8 cellular contexts compared by ENCODE assay signal in genomic region chr4:158810487-158811215, GRCh38. TPM values are rescaled to one million over a fixed set of nuclear protein-coding genes. Genes with fewer than 3 reads are reported as not detected.
DNase-seq lines count a peak whose midpoint lies in the region; ATAC-seq, FAIRE-seq and TF ChIP-seq lines count a peak whose summit lies in the region.

No MANE protein-coding gene starts in this region.

- H3K9ac ChIP-seq in K562 (ENCODE audit: insufficient read depth in 1 of 2, low read depth in 2 of 2, low read length in 2 of 2) (peak overlapping the region in 1 of 2 experiments; percentile 40; a peak in 1 of 4 replicates), subcutaneous abdominal adipose tissue (ENCODE audit: low read length in 5 of 5) (peak overlapping the region in 4 of 5 donors; percentile 22 to 74 (median 50))

- H3K9me3 ChIP-seq in DOHH2 (ENCODE audit: control insufficient read depth, insufficient read depth, low read length) (no peaks in the 10 kb centered on the region), K562 (replicated peaks; ENCODE audit: control insufficient read depth, insufficient read depth, low read depth, low read length) (no peaks in the 10 kb centered on the region), subcutaneous abdominal adipose tissue (ENCODE audit: control insufficient read depth in 5 of 5, low read length in 5 of 5) (no peaks in the 10 kb centered on the region)

- H3K9me1 ChIP-seq in K562 (ENCODE audit: control insufficient read depth, insufficient read depth, low read length) = no peaks in the 10 kb centered on the region

- H3K9me2 ChIP-seq in DOHH2 (replicated peaks; ENCODE audit: control insufficient read depth, low read length) = no peaks in the 10 kb centered on the region

- H3F3A ChIP-seq in DOHH2 (ENCODE audit: control insufficient read depth, insufficient read depth) = no peaks in the 10 kb centered on the region

- no peak overlapping the region for H3K27ac ChIP-seq in DOHH2 (ENCODE audit: low read depth, low read length)
- H3K27ac ChIP-seq in K562 (ENCODE audit: extremely low read depth, low read depth, low read length) = no peak overlapping the region
- peak overlapping the region; percentile 91 for H3K27ac ChIP-seq in subcutaneous abdominal adipose tissue (ENCODE audit: low read depth, low read length)

- peak overlapping the region; percentile 14 for H3K4me2 ChIP-seq in DOHH2 (ENCODE audit: low read length)
- H3K4me2 ChIP-seq in K562 (ENCODE audit: insufficient read depth, low read length) = no peak overlapping the region

- no TSS peak for BruUV-seq in K562 (replicated peaks; lab: Mats Ljungman, UMichigan)

- no peaks in the 10 kb centered on the region for H3K79me2 ChIP-seq in DOHH2 (ENCODE audit: control insufficient read depth, low read length)
- H3K79me2 ChIP-seq in K562 (ENCODE audit: control insufficient read depth, insufficient read depth, low read length) = peaks cover 11% of the 10 kb centered on the region; the same call in 1 of the 3 replicates

- no peaks in the 10 kb centered on the region for H3K36me3 ChIP-seq in DOHH2 (ENCODE audit: control insufficient read depth, low read length)
- no peaks in the 10 kb centered on the region; the same call in 2 of the 3 replicates for H3K36me3 ChIP-seq in K562 (ENCODE audit: control insufficient read depth, insufficient read depth, low read length)
- no peaks in the 10 kb centered on the region for H3K36me3 ChIP-seq in subcutaneous abdominal adipose tissue (ENCODE audit: control insufficient read depth in 5 of 5, insufficient read depth in 5 of 5, low read length in 5 of 5)

- TF ChIP-seq CTCF in DOHH2 (IDR thresholded peaks at IDR 0.05; ENCODE audit: low read depth, low read length, poor library complexity, severe bottlenecking) (no peak), K562 (IDR thresholded peaks at IDR 0.05 in 2 of 3, conservative IDR thresholded peaks at IDR 0.05 in 1 of 3; ENCODE audit: insufficient read depth in 2 of 3, low read depth in 1 of 3, low read length in 3 of 3) (no peak)

- in situ Hi-C loops in K562 (cut with MboI) = no loop called here

- no peak for TF ChIP-seq POLR2A in K562 (conservative IDR thresholded peaks at IDR 0.05)

- POLR2A ChIA-PET in K562 (lab: Yijun Ruan, JAX) = no interaction called here

- no peak for FAIRE-seq in K562 (lab: Jason Lieb, UNC)

- no peak overlapping the region for H3K4me3 ChIP-seq in DOHH2 (ENCODE audit: low read length)
- H3K4me3 ChIP-seq in K562 = no peak overlapping the region
- H3K4me3 ChIP-seq in subcutaneous abdominal adipose tissue (ENCODE audit: low read depth in 1 of 5, low read length in 5 of 5) = peak overlapping the region in 2 of 5 donors; percentile 0 to 34

- CTCF ChIA-PET in K562 (lab: Yijun Ruan, JAX; ENCODE audit: low intra/inter-chr PET ratio) = no interaction called here

- H4K20me1 ChIP-seq in DOHH2 (ENCODE audit: control insufficient read depth, insufficient read depth, low read depth, low read length) (no peaks in the 10 kb centered on the region), K562 (replicated peaks; ENCODE audit: control insufficient read depth, insufficient read depth, low read length) (0 out of 2 replicates have a peak, but pooled peaks cover 3% of the 10 kb centered on the region)

- TF ChIP-seq RAD21 in K562 (CRISPR knock-in tag; conservative IDR thresholded peaks at IDR 0.05 in 1 of 2, IDR thresholded peaks at IDR 0.05 in 1 of 2) = no peak

- DNase-seq in HT-29 (ENCODE audit: low spot score) = peak; percentile 68
- no peak for DNase-seq in K562 (ENCODE audit: extremely low read depth in 1 of 4, low spot score in 3 of 4)
- DNase-seq in left colon = peak; percentile 55 to 83
- no peak for DNase-seq in GOT3 (lab: John Stamatoyannopoulos, UW)
- DNase-seq in NOMO-1 treated with dmso at 0.1 percent for 144 hours (lab: John Stamatoyannopoulos, UW; ENCODE audit: unreplicated experiment) = no peak

- no peak for TF ChIP-seq EP300 in K562 (IDR thresholded peaks at IDR 0.05; ENCODE audit: low read length)

- H3K27me3 ChIP-seq in DOHH2 (ENCODE audit: control insufficient read depth, low read length) (no peaks in the 10 kb centered on the region; the same call in 1 of the 2 replicates), K562 (ENCODE audit: control insufficient read depth in 2 of 2, insufficient read depth in 2 of 2, low read length in 2 of 2) (no peaks in the 10 kb centered on the region), subcutaneous abdominal adipose tissue (ENCODE audit: control insufficient read depth in 5 of 5, insufficient read depth in 4 of 5, low read length in 5 of 5) (peaks cover 0 to 3% (median 0%) of the 10 kb centered on the region in 5 donors)

- H3K4me1 ChIP-seq in DOHH2 (ENCODE audit: control insufficient read depth, low read length) = peaks cover 30% of the 10 kb centered on the region
- peaks cover 16 to 35% of the 10 kb centered on the region in 2 experiments for H3K4me1 ChIP-seq in K562 (replicated peaks in 1 of 2; ENCODE audit: control insufficient read depth in 2 of 2, insufficient read depth in 2 of 2, low read length in 2 of 2)
- peaks cover 14 to 52% (median 41%) of the 10 kb centered on the region in 5 donors for H3K4me1 ChIP-seq in subcutaneous abdominal adipose tissue (ENCODE audit: control insufficient read depth in 5 of 5, insufficient read depth in 5 of 5, low read length in 5 of 5)

- 30% methylated on average over 3 of the region's 3 CpGs for WGBS in K562 (ENCODE audit: insufficient coverage, low coverage, missing lambda C conversion rate)

- intact Hi-C loops in K562 (cut with micrococcal nuclease) (no loop called here), left colon (cut with DNase I, micrococcal nuclease) (no loop called here)

- ATAC-seq in K562 = peak; percentile 35
- peak; percentile 75 for ATAC-seq in left colon
- no peak for ATAC-seq in HG02623 (IDR thresholded peaks at IDR 0.05; ENCODE audit: unreplicated experiment)

- H2AFZ ChIP-seq in K562 (ENCODE audit: low read depth, low read length) = no peak overlapping the region

TF ChIP-seq in K562, 482 proteins besides CTCF, POLR2A, EP300 and RAD21 (continues in another document):
- TF ChIP-seq HMBOX1 (IDR thresholded peaks at IDR 0.05) (peak; percentile 6; the same call in 1 of the 2 replicates), ELF1 (tag; IDR thresholded peaks at IDR 0.05) (peak; percentile 58), MCM2 (IDR thresholded peaks at IDR 0.05; ENCODE audit: low read depth) (no peak), ZNF280B (CRISPR knock-in tag; IDR thresholded peaks at IDR 0.05) (no peak), VEZF1 (CRISPR knock-in tag; IDR thresholded peaks at IDR 0.05) (0 out of 2 replicates have a peak, but pooled peaks have one; percentile 12), SIN3A (IDR thresholded peaks at IDR 0.05; ENCODE audit: borderline replicate concordance in 2 of 2, control insufficient read depth in 1 of 2, low read depth in 2 of 2, low read length in 2 of 2) (no peak), HIVEP1 (CRISPR knock-in tag; IDR thresholded peaks at IDR 0.05) (no peak)

RNA-seq across cellular contexts. Expression of gene FNIP2, which starts 41.8 kb away (rescaled TPM):
- total RNA-seq in HT-29 (2014; rRNA removed; shearing (Covaris generic)) = 13.4 and 15.1 TPM in 2 replicates
- total RNA-seq in K562 (2011; cell fraction: chromatin; rRNA removed; ENCODE audit: low replicate concordance) = 19.6 and 35.6 TPM in 2 replicates
- total RNA-seq in K562 (2011; cell fraction: nucleolus; rRNA removed) = 6.0 and 7.4 TPM in 2 replicates
- total RNA-seq in K562 (2011; cell fraction: nucleoplasm; rRNA removed) = 18.3 and 23.7 TPM in 2 replicates
- 6.3 and 7.3 TPM in 2 replicates for total RNA-seq in K562 (2014; rRNA removed)
- total RNA-seq in K562 (2014; rRNA removed; fragmentation: Illumina TruSeq; extraction: Trizol) = 11.7 and 12.4 TPM in 2 replicates
- total RNA-seq in K562 (2015; rRNA removed; fragmentation: Illumina TruSeq; extraction: Trizol) = 14.5 and 15.5 TPM in 2 replicates
- 9.7 and 11.6 TPM in 2 replicates for total RNA-seq in K562 (2021)
- 5.5 and 8.3 TPM in 2 replicates for polyA plus RNA-seq in K562 (2011; rRNA removed)
- polyA plus RNA-seq in K562 (2011; cell fraction: cytosol; rRNA removed) = 2.4 and 3.9 TPM in 2 replicates
- 4.0 and 5.3 TPM in 2 replicates for polyA plus RNA-seq in K562 (2011; cell fraction: nucleus; rRNA removed)
- polyA plus RNA-seq in K562 (2012) = 6.9 and 9.7 TPM in 2 replicates
- polyA plus RNA-seq in K562 (2014; fragmentation: Illumina TruSeq; extraction: Trizol) = 7.9 and 8.7 TPM in 2 replicates
- 1 to 10 TPM; 1.7 to 2.8 TPM for polyA plus RNA-seq in K562 (2014; fragmentation: Nextera tagmentation; extraction: Ambion mirVana)
- 4.9 and 6.3 TPM in 2 replicates for polyA plus RNA-seq in K562 (2014; rRNA removed)
- 19.4 and 22.2 TPM in 2 replicates for polyA minus RNA-seq in K562 (2011; rRNA and poly(A)+ RNA removed)
- 6.7 and 9.5 TPM in 2 replicates for polyA minus RNA-seq in K562 (2011; cell fraction: cytosol; rRNA and poly(A)+ RNA removed)
- polyA minus RNA-seq in K562 (2011; cell fraction: nucleus; rRNA and poly(A)+ RNA removed) = 7.5 and 9.8 TPM in 2 replicates
- total RNA-seq in left colon = 10 to 100 TPM; 69.0 TPM

Comparison
In these comparisons a context has a peak if more than half of its experiments do, and no peak if none do; other contexts are left out.
1. DNase-seq: peak in HT-29 (single experiment) and left colon (2 of 2); none in K562 (0 of 4), GOT3 (single experiment) and NOMO-1 treated with dmso at 0.1 percent for 144 hours (single experiment).